Comparison of ENCODE assay signal across 18 cellular contexts in genomic region chr6:149686230-149686629, GRCh38. TPM values are rescaled to one million over a fixed set of nuclear protein-coding genes. Genes with fewer than 3 reads are reported as not detected.
DNase-seq lines count a peak whose midpoint lies in the region; ATAC-seq and TF ChIP-seq lines count a peak whose summit lies in the region.
"Had no signal": no experiment of that assay in that cellular context is flagged by ENCODE, and none has a peak within 500 bp of the region (broad histone marks: within the 10 kb centered on the region; RNA-seq: fewer than 3 reads in every experiment).

No MANE protein-coding gene starts in this region.

- no peak overlapping the region for H3K4me3 Mint-ChIP-seq in T-helper 1 cell treated with Interleukin-12 subunit alpha and Interleukin-12 subunit beta and Interleukin-4 antibody, amounts not matched to agents 30 μg/mL and 1 μg/mL, for 36 hours
- no peak overlapping the region for H3K4me3 Mint-ChIP-seq in central memory CD8-positive, alpha-beta T cell
- no peak overlapping the region for H3K4me3 Mint-ChIP-seq in naive thymus-derived CD8-positive, alpha-beta T cell
- H3K4me3 Mint-ChIP-seq in CD14-positive monocyte = no peak overlapping the region

- TF ChIP-seq POLR2A in GM18505 (IDR thresholded peaks at IDR 0.05; ENCODE audit: borderline replicate concordance, extremely low read depth, insufficient read depth, insufficient read length) = peak; percentile 17

- H3K27me3 Mint-ChIP-seq in T-helper 1 cell treated with Interleukin-12 subunit alpha and Interleukin-12 subunit beta and Interleukin-4 antibody, amounts not matched to agents 30 μg/mL and 1 μg/mL, for 36 hours (ENCODE audit: low read depth) = no peaks in the 10 kb centered on the region
- no peaks in the 10 kb centered on the region for H3K27me3 Mint-ChIP-seq in central memory CD8-positive, alpha-beta T cell
- no peaks in the 10 kb centered on the region for H3K27me3 Mint-ChIP-seq in naive thymus-derived CD8-positive, alpha-beta T cell
- peaks cover 0 to 1% (median 0%) of the 10 kb centered on the region in 3 donors for H3K27me3 Mint-ChIP-seq in CD14-positive monocyte (ENCODE audit: low read depth in 3 of 3)

- no peaks in the 10 kb centered on the region for H3K9me3 ChIP-seq in hepatocyte (ENCODE audit: low read depth)
- H3K9me3 ChIP-seq: colonic mucosa, gastroesophageal sphincter, lower lobe of right lung, thyroid gland had no signal

- peaks cover 25% of the 10 kb centered on the region for H3K36me3 Mint-ChIP-seq in T-helper 1 cell treated with Interleukin-12 subunit alpha and Interleukin-12 subunit beta and Interleukin-4 antibody, amounts not matched to agents 30 μg/mL and 1 μg/mL, for 36 hours (ENCODE audit: low read depth)
- H3K36me3 Mint-ChIP-seq in central memory CD8-positive, alpha-beta T cell (ENCODE audit: insufficient read depth) = peaks cover 44% of the 10 kb centered on the region
- H3K36me3 Mint-ChIP-seq in naive thymus-derived CD8-positive, alpha-beta T cell = peaks cover 0 to 76% (median 15%) of the 10 kb centered on the region in 3 donors
- peaks cover 48 to 82% of the 10 kb centered on the region in 2 donors for H3K36me3 Mint-ChIP-seq in CD14-positive monocyte

- POLR2A ChIA-PET in naive thymus-derived CD8-positive, alpha-beta T cell (lab: Charles Lee) = no interaction called here

- H3K9me3 Mint-ChIP-seq in T-helper 1 cell treated with Interleukin-12 subunit alpha and Interleukin-12 subunit beta and Interleukin-4 antibody, amounts not matched to agents 30 μg/mL and 1 μg/mL, for 36 hours = no peaks in the 10 kb centered on the region
- H3K9me3 Mint-ChIP-seq in central memory CD8-positive, alpha-beta T cell = no peaks in the 10 kb centered on the region
- H3K9me3 Mint-ChIP-seq in naive thymus-derived CD8-positive, alpha-beta T cell = no peaks in the 10 kb centered on the region
- peaks cover 0 to 4% (median 0%) of the 10 kb centered on the region in 7 donors for H3K9me3 Mint-ChIP-seq in CD14-positive monocyte

- peak overlapping the region; percentile 32 for H3K27ac Mint-ChIP-seq in T-helper 1 cell treated with Interleukin-12 subunit alpha and Interleukin-12 subunit beta and Interleukin-4 antibody, amounts not matched to agents 30 μg/mL and 1 μg/mL, for 36 hours
- peak overlapping the region; percentile 45 for H3K27ac Mint-ChIP-seq in central memory CD8-positive, alpha-beta T cell (ENCODE audit: low read depth)
- peak overlapping the region in 8 of 10 donors; percentile 29 to 69 (median 54) for H3K27ac Mint-ChIP-seq in naive thymus-derived CD8-positive, alpha-beta T cell
- H3K27ac Mint-ChIP-seq in CD14-positive monocyte = peak overlapping the region in 3 of 7 donors; percentile 2 to 17 (median 12)

- no peak overlapping the region for H2AFZ ChIP-seq in hepatocyte

- intact Hi-C loops in CD14-positive monocyte (cut with micrococcal nuclease) = no loop called here

- no peak overlapping the region for H3K4me3 ChIP-seq in hepatocyte
- H3K4me3 ChIP-seq: colonic mucosa, gastroesophageal sphincter, lower lobe of right lung, thyroid gland had no signal

- H3K9me2 ChIP-seq in hepatocyte (replicated peaks; ENCODE audit: insufficient read depth) = no peaks in the 10 kb centered on the region

- H3K79me2 ChIP-seq in hepatocyte = peaks cover 40% of the 10 kb centered on the region

- H4K20me1 ChIP-seq in hepatocyte (ENCODE audit: insufficient read depth, poor library complexity, severe bottlenecking) = no peaks in the 10 kb centered on the region

- H3K4me2 ChIP-seq in hepatocyte = no peak overlapping the region

- no peak for TF ChIP-seq CTCF in hepatocyte (IDR thresholded peaks at IDR 0.05; ENCODE audit: poor library complexity)
- no peak for TF ChIP-seq CTCF in CD14-positive monocyte (IDR thresholded peaks at IDR 0.05)

- 87% methylated on average over 7 of the region's 7 CpGs for WGBS in hepatocyte (ENCODE audit: low lambda C conversion rate, missing lambda C conversion rate)

- ATAC-seq in GM18505 (IDR thresholded peaks at IDR 0.05; ENCODE audit: unreplicated experiment) (no peak), HG02759 (IDR thresholded peaks at IDR 0.05; ENCODE audit: unreplicated experiment) (no peak)
- ATAC-seq in central memory CD8-positive, alpha-beta T cell (replicated peaks; ENCODE audit: extremely low read depth, poor library complexity, severe bottlenecking) = no peak
- ATAC-seq in naive thymus-derived CD8-positive, alpha-beta T cell = no peak
- ATAC-seq: gastroesophageal sphincter, lower lobe of right lung had no signal

- no peaks in the 10 kb centered on the region for H3K36me3 ChIP-seq in hepatocyte (replicated peaks; ENCODE audit: insufficient read depth, low read depth)
- H3K36me3 ChIP-seq: colonic mucosa had no signal

- H3K4me1 Mint-ChIP-seq in T-helper 1 cell treated with Interleukin-12 subunit alpha and Interleukin-12 subunit beta and Interleukin-4 antibody, amounts not matched to agents 30 μg/mL and 1 μg/mL, for 36 hours (ENCODE audit: low read depth) = peaks cover 17% of the 10 kb centered on the region
- H3K4me1 Mint-ChIP-seq in central memory CD8-positive, alpha-beta T cell = peaks cover 18% of the 10 kb centered on the region
- peaks cover 15 to 29% (median 20%) of the 10 kb centered on the region in 4 donors for H3K4me1 Mint-ChIP-seq in naive thymus-derived CD8-positive, alpha-beta T cell
- no peaks in the 10 kb centered on the region for H3K4me1 Mint-ChIP-seq in CD14-positive monocyte

- no peaks in the 10 kb centered on the region for H3K27me3 ChIP-seq in hepatocyte
- H3K27me3 ChIP-seq: colonic mucosa, gastroesophageal sphincter, thyroid gland had no signal

- no peak overlapping the region for H3K27ac ChIP-seq in hepatocyte
- H3K27ac ChIP-seq: 22Rv1, colonic mucosa, gastroesophageal sphincter, lower lobe of right lung, thyroid gland had no signal

- no peaks in the 10 kb centered on the region for H3K4me1 ChIP-seq in hepatocyte (ENCODE audit: insufficient read depth)
- H3K4me1 ChIP-seq: colonic mucosa, lower lobe of right lung, thyroid gland had no signal

- DNase-seq in T-helper 1 cell = no peak
- no peak for DNase-seq in central memory CD8-positive, alpha-beta T cell (ENCODE audit: low spot score in 2 of 2)
- no peak for DNase-seq in naive thymus-derived CD8-positive, alpha-beta T cell
- no peak for DNase-seq in hepatocyte (ENCODE audit: low spot score)
- DNase-seq in CD14-positive monocyte (ENCODE audit: low spot score) = no peak
- DNase-seq: aorta, colonic mucosa, lower lobe of right lung, NCI-H1092 treated with DMSO at 0.1 percent for 48 hours, NCI-H69, posterior cingulate gyrus, T1000, thyroid gland had no signal

RNA-seq across cellular contexts. Expression of gene LATS1, which starts 31.7 kb away (rescaled TPM):
- 10 to 100 TPM; 45.1 to 55.7 TPM for total RNA-seq in naive thymus-derived CD8-positive, alpha-beta T cell
- 10 to 100 TPM in 2 of 3 donors, 1 to 10 TPM in 1; 6.8 to 14.2 (median 14.1) TPM for polyA plus RNA-seq in naive thymus-derived CD8-positive, alpha-beta T cell
- total RNA-seq in hepatocyte = 23.7 and 26.2 TPM in 2 replicates
- polyA plus RNA-seq in hepatocyte = 6.6 and 7.9 TPM in 2 replicates
- polyA plus RNA-seq in CD14-positive monocyte = 10 to 100 TPM in 1 of 2 donors, 1 to 10 TPM in 1; 5.2 to 10.3 TPM

RNA-seq across cellular contexts. Expression of gene KATNA1, which starts 37.7 kb away (rescaled TPM):
- total RNA-seq in naive thymus-derived CD8-positive, alpha-beta T cell = 10 to 100 TPM; 16.2 to 16.6 TPM
- polyA plus RNA-seq in naive thymus-derived CD8-positive, alpha-beta T cell = 10 to 100 TPM; 17.3 to 24.9 (median 18.9) TPM
- 18.4 and 18.5 TPM in 2 replicates for total RNA-seq in hepatocyte
- polyA plus RNA-seq in hepatocyte = 15.6 and 17.2 TPM in 2 replicates
- polyA plus RNA-seq in CD14-positive monocyte = 10 to 100 TPM; 11.4 to 14.5 TPM
